Comparison of ENCODE assay signal across 8 cellular contexts in the genomic region with DNA sequence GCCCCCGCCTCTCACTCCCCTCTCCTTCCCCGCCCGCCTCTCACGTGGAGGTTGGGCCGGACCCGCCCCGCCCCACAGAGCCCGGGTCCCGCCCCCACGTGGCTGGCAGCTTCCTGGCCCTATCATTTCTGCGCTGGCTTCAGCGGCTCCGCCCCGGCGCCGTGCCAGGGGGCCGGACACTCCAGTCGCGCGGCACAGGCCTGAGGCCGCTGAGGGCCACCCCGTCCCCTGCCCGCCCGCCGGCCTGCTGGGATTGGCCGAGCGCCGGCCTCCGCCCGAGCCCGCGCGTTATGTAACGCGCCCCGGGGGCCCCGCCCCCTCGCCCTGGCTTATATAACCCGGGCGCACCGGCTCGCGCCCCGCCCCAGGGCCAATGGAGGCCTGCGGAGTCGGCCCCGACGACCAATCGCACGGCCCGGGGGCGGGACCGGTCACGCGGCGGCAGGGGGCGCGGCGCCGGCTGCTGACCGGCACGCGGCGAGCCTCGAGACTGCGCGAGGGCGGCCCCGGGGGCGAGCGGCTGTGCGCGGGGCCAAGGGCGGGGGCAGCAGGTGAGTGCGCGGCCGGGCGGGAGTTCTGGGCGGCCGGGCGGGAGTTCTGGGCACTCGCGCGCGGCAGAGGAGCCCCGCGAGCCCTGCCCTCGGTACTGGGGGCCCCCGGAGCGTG. TPM values are rescaled to one million over a fixed set of nuclear protein-coding genes. Genes with fewer than 3 reads are reported as not detected.
DNase-seq lines count a peak whose midpoint lies in the region; ATAC-seq lines count a peak whose summit lies in the region.

A gene (plus strand): TSS at position 466 of the 666 bp plus-strand sequence. CDS start 587 bp downstream, outside the sequence.

- H3K4me3 ChIP-seq in endocrine pancreas (ENCODE audit: control insufficient read depth, insufficient read depth, low read length) = peak within 1 kb of the TSS; percentile 67

- peak within 1 kb of the TSS; percentile 87 for H3K9ac ChIP-seq in endocrine pancreas (ENCODE audit: control insufficient read depth, insufficient read depth, low read length)

- peaks cover 3% of the 10 kb centered on the region for H3K36me3 ChIP-seq in endocrine pancreas (ENCODE audit: control insufficient read depth, insufficient read depth, low read length)

- peaks cover 11% of the 10 kb centered on the region for H3K4me1 ChIP-seq in endocrine pancreas (ENCODE audit: control insufficient read depth, insufficient read depth, low read length)

- ATAC-seq in GM19468 (IDR thresholded peaks at IDR 0.05; ENCODE audit: extremely low read depth, unreplicated experiment) = peak; percentile 92

- no peaks in the 10 kb centered on the region for H3K9me3 ChIP-seq in endocrine pancreas (ENCODE audit: control insufficient read depth, low read length)

- DNase-seq in CMK (ENCODE audit: low read depth) (peak; percentile 95), HS-27A (ENCODE audit: low read depth) (peak; percentile 89), NOMO-1 treated with DMSO at 0.1 percent for 48 hours (lab: John Stamatoyannopoulos, UW; ENCODE audit: unreplicated experiment) (peak; percentile 83), mesenteric fat pad (ENCODE audit: low spot score) (peak; percentile 99)
- DNase-seq in activated CD8-positive, alpha-beta memory T cell treated with anti-CD3 and anti-CD28 coated beads, Interleukin-2, amount 50 U/mL, for 24 hours (ENCODE audit: extremely low read depth) = peak; percentile 66
- peak; percentile 88 for DNase-seq in stimulated activated CD8-positive, alpha-beta memory T cell treated with anti-CD3 and anti-CD28 coated beads, Interleukin-12 subunit alpha, Interleukin-12 subunit beta, amount 100 ng/mL, for 4 hours (ENCODE audit: low read depth)

- no peaks in the 10 kb centered on the region for H3K27me3 ChIP-seq in endocrine pancreas (ENCODE audit: control insufficient read depth, insufficient read depth, low read length)

RNA-seq across cellular contexts. Expression of the gene that starts here (rescaled TPM):
- total RNA-seq in mesenteric fat pad = 7.4 TPM

Comparison
In these comparisons a context has a peak if more than half of its experiments do, and no peak if none do; other contexts are left out.
1. Peak in every context shown above with its lines: DNase-seq, ATAC-seq and H3K4me3 ChIP-seq.